8 cellular contexts compared by ENCODE assay signal in the genomic region with DNA sequence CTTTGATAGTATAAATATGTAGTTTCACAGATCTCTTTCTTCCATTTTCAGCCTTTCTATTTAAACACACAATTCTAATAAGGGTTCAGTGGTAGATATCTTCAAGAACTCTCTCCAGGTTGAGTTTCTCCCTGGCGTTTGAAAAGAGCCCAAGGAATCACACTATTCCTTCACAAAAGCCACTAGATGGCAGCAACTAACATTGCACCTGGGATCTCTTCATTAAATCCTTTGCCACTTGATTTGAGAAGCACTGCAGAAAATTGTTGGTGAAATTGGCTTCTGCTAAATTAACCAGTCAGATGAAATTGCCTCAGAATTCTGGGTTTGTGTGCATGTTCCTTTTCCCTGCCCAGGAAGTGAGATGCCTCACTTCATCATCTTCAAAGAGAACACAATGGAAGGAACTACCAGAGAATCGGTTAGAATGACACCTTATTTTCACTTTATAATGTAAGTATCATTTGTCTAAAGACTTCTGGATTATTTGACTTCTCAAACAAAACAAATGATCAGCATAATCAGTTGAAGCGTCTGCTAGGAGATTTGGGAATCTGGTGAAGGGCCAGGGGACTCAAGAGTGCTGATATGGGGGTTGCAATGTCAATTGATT. TPM values are rescaled to one million over a fixed set of nuclear protein-coding genes. Genes with fewer than 3 reads are reported as not detected.
DNase-seq lines count a peak whose midpoint lies in the region; ATAC-seq and TF ChIP-seq lines count a peak whose summit lies in the region.

No MANE protein-coding gene starts in this region.

- no peaks in the 10 kb centered on the region for H3K9me3 ChIP-seq in Loucy (ENCODE audit: insufficient read depth, low read depth, low read length)

- no peaks in the 10 kb centered on the region for H3K27me3 ChIP-seq in Loucy (ENCODE audit: insufficient read depth, low read length, poor library complexity, severe bottlenecking)

- H4K20me1 ChIP-seq in Loucy (ENCODE audit: insufficient read depth, low read length, poor library complexity, severe bottlenecking): no peaks in the 10 kb centered on the region

- H3F3A ChIP-seq in Loucy (ENCODE audit: low read depth): no peaks in the 10 kb centered on the region

- H3K4me2 ChIP-seq in Loucy (ENCODE audit: low read depth, low read length, poor library complexity, severe bottlenecking): no peak overlapping the region

- ATAC-seq in activated CD4-positive, CD25-positive, alpha-beta regulatory T cell treated with anti-CD3 and anti-CD28 coated beads, Interleukin-2, amount 50 U/mL, for 24 hours: no peak

- peak; percentile 78 for TF ChIP-seq CTCF in Loucy (conservative IDR thresholded peaks at IDR 0.05; ENCODE audit: low read length)
- TF ChIP-seq CTCF in foreskin fibroblast (IDR thresholded peaks at IDR 0.05; ENCODE audit: low read depth, low read length): peak; percentile 64

- H3K36me3 ChIP-seq in Loucy (ENCODE audit: insufficient read depth, low read length): no peaks in the 10 kb centered on the region

- no peaks in the 10 kb centered on the region for H3K4me1 ChIP-seq in Loucy (ENCODE audit: insufficient read depth, low read length, poor library complexity, severe bottlenecking)

- H3K79me2 ChIP-seq in Loucy (ENCODE audit: insufficient read depth, low read length): no peaks in the 10 kb centered on the region

- H3K9me2 ChIP-seq in Loucy (replicated peaks; ENCODE audit: low read depth, low read length): no peaks in the 10 kb centered on the region

- no peak overlapping the region for H3K4me3 ChIP-seq in Loucy (ENCODE audit: low read length, poor library complexity, severe bottlenecking)
- H3K4me3 ChIP-seq in foreskin fibroblast (ENCODE audit: low read depth in 1 of 2, low read length in 2 of 2): no peak overlapping the region

- DNase-seq in DMS79 treated with DMSO at 0.1 percent for 48 hours (lab: John Stamatoyannopoulos, UW): peak; percentile 92
- DNase-seq in RPMI7951 (ENCODE audit: low read depth): peak; percentile 39
- DNase-seq in foreskin fibroblast: peak; percentile 17 to 60
- DNase-seq in pulmonary artery endothelial cell (ENCODE audit: low read depth, low spot score): peak; percentile 8
- DNase-seq in amniotic stem cell (lab: John Stamatoyannopoulos, UW): no peak
- no peak for DNase-seq in islet precursor cell

- no peak overlapping the region for H2AFZ ChIP-seq in Loucy (ENCODE audit: low read length)

- H3K9ac ChIP-seq in Loucy (ENCODE audit: low read depth, low read length, poor library complexity, severe bottlenecking): no peak overlapping the region

RNA-seq across cellular contexts. Expression of gene CCDC198, which starts 6.8 kb away (rescaled TPM):
- total RNA-seq in RPMI7951 (2014; rRNA removed; shearing (Covaris generic)): not detected in 2 replicates
- not detected in 2 replicates for total RNA-seq in pulmonary artery endothelial cell

Comparison
In these comparisons a context has a peak if more than half of its experiments do, and no peak if none do; other contexts are left out.
1. DNase-seq: peak in DMS79 treated with DMSO at 0.1 percent for 48 hours (single experiment), RPMI7951 (single experiment), foreskin fibroblast (2 of 2) and pulmonary artery endothelial cell (single experiment); none in amniotic stem cell (single experiment) and islet precursor cell (single experiment).